In genomic region chr17:60896996-60897395, GRCh38 we compare ENCODE assay signal across 26 cellular contexts.
"Had no signal": no experiment of that assay in that cellular context is flagged by ENCODE, and none has a peak within 500 bp of the region (broad histone marks: within the 10 kb centered on the region; RNA-seq: fewer than 3 reads in every experiment).

No MANE protein-coding gene starts in this region.

- H3K4me1 ChIP-seq: stomach, suprapubic skin, testis, thyroid gland, tibial nerve, transverse colon, upper lobe of right lung, uterus, vagina had no signal

- ATAC-seq: stimulated activated effector memory CD8-positive, alpha-beta T cell treated with anti-CD3 and anti-CD28 coated beads, Interleukin-12 subunit alpha, Interleukin-12 subunit beta, amount 100 ng/mL, for 72 hours; stimulated activated memory B cell treated with anti-CD40 and anti-IgM and Interleukin-4, amounts not matched to agents 10 μg/mL and 1 μg/mL and 100 μg/mL, for 72 hours; stimulated activated naive B cell treated with anti-CD40 and anti-IgM and Interleukin-4, amounts not matched to agents 10 μg/mL and 1 μg/mL and 100 μg/mL, for 72 hours; stimulated activated naive CD8-positive, alpha-beta T cell treated with anti-CD3 and anti-CD28 coated beads, Interleukin-15, amount 100 ng/mL, for 72 hours; stimulated activated naive CD8-positive, alpha-beta T cell treated with anti-CD3 and anti-CD28 coated beads, Interleukin-15, Interleukin-2, amounts not matched to agents 100 U/mL and 50 U/mL, for 24 hours; upper lobe of right lung had no signal

- H3K27me3 ChIP-seq: stomach, suprapubic skin, testis, thyroid gland, tibial artery, tibial nerve, transverse colon, upper lobe of left lung, upper lobe of right lung, uterus, vagina had no signal

- DNase-seq: stimulated activated CD4-positive, alpha-beta T cell treated with anti-CD3 and anti-CD28 coated beads, Interleukin-2, amount 100 ng/mL, for 48 hours; stimulated activated CD4-positive, alpha-beta T cell treated with anti-CD3 and anti-CD28 coated beads, Interleukin-4, amount 100 ng/mL, for 1 hour; stimulated activated CD4-positive, alpha-beta T cell treated with anti-CD3 and anti-CD28 coated beads, Interleukin-4, amount 100 ng/mL, for 24 hours; stimulated activated CD4-positive, alpha-beta T cell treated with anti-CD3 and anti-CD28 coated beads, Interleukin-4, amount 100 ng/mL, for 4 hours; stimulated activated CD8-positive, alpha-beta memory T cell treated with anti-CD3 and anti-CD28 coated beads, Interleukin-4, amount 100 ng/mL, for 48 hours; stimulated activated naive B cell treated with anti-CD40 and anti-IgM and Interleukin-4, amounts not matched to agents 10 μg/mL and 1 μg/mL and 100 μg/mL, for 72 hours; stimulated activated naive CD4-positive, alpha-beta T cell; stimulated activated naive CD4-positive, alpha-beta T cell treated with Interleukin-2 at 50 U/mL for 16 hours; stimulated activated naive CD8-positive, alpha-beta T cell treated with anti-CD3 and anti-CD28 coated beads, Interleukin-15, amount 100 ng/mL, for 72 hours; stimulated activated naive CD8-positive, alpha-beta T cell treated with anti-CD3 and anti-CD28 coated beads, Interleukin-15, Interleukin-2, amounts not matched to agents 100 U/mL and 50 U/mL, for 24 hours; stomach; substantia nigra; testis; thyroid gland; tibial artery; transverse colon; trophoblast cell; upper lobe of left lung; upper lobe of right lung; uterus had no signal

- H3K36me3 ChIP-seq: stomach, suprapubic skin, thoracic aorta, thyroid gland, transverse colon, upper lobe of left lung, upper lobe of right lung, uterus, vagina had no signal

- H3K27ac ChIP-seq: stomach, suprapubic skin, testis, thoracic aorta, thyroid gland, tibial artery, tibial nerve, transverse colon, upper lobe of left lung, upper lobe of right lung, uterus, vagina had no signal

- H3K4me3 ChIP-seq: stomach, suprapubic skin, testis, thoracic aorta, thyroid gland, tibial artery, tibial nerve, transverse colon, upper lobe of left lung, upper lobe of right lung, uterus, vagina had no signal

- H3K9me3 ChIP-seq: suprapubic skin, testis, thyroid gland, vagina had no signal
